Comparison of ENCODE assay signal across 9 cellular contexts in the genomic region with DNA sequence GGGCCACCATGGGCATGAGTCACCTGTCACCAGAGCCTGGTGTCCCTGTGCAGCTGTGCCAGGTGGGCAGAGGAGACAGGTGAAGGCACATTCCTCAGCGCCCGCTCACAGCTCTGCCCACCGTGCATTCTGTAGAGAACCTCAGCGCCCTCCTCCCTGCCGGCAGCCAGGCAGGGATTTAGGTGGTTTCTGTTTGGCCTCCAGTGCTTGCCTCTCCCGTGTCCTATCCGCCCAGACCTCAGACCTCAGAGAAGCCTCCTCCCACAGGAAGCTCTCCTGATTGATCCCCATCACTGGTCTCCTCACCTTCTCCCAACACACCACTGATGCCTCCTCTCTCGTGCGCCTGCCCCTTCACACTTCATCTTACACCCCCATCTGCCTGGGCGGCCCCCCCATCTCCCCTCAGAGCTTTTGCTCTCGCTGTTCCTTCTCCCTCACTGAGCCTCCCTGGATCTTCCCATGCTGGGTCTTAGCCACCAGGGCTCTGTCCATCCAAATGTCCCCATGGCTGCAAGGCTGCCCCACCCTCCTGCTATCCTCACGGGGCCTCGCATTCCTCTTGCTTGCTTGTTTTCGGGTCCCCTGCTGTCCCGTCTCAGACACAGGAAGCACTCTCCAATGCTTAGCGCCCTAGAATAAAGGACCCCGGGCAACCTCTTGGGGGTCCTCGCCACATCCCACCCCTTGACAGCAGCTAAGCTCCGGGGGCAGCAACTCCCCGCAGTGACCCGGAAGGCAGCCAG. TPM values are rescaled to one million over a fixed set of nuclear protein-coding genes. Genes with fewer than 3 reads are reported as not detected.
DNase-seq lines count a peak whose midpoint lies in the region; ATAC-seq, FAIRE-seq and TF ChIP-seq lines count a peak whose summit lies in the region.
"Had no signal": no experiment of that assay in that cellular context is flagged by ENCODE, and none has a peak within 500 bp of the region (broad histone marks: within the 10 kb centered on the region; RNA-seq: fewer than 3 reads in every experiment).

No MANE protein-coding gene starts in this region.

- H3K36me3 Mint-ChIP-seq in GM23338 (ENCODE audit: low read depth): no peaks in the 10 kb centered on the region

- TF ChIP-seq EP300 in esophagus muscularis mucosa (IDR thresholded peaks at IDR 0.05): no peak

- peaks cover 81% of the 10 kb centered on the region for H3K79me2 ChIP-seq in GM23338 (replicated peaks; ENCODE audit: insufficient read depth)

- ATAC-seq in GM23338 (peak; percentile 4), GM21367 (IDR thresholded peaks at IDR 0.05; ENCODE audit: unreplicated experiment) (no peak)

- no peaks in the 10 kb centered on the region for H3K9me2 ChIP-seq in GM23338 (ENCODE audit: insufficient read depth)

- peaks cover 29% of the 10 kb centered on the region for H3K4me1 ChIP-seq in GM23338 (ENCODE audit: insufficient read depth)
- H3K4me1 ChIP-seq in Peyer's patch: peaks cover 12 to 80% (median 51%) of the 10 kb centered on the region in 4 donors
- H3K4me1 ChIP-seq in esophagus muscularis mucosa: peaks cover 86 to 99% (median 93%) of the 10 kb centered on the region in 4 donors
- H3K4me1 ChIP-seq in small intestine (ENCODE audit: control insufficient read depth in 2 of 2, insufficient read depth in 1 of 2, low read depth in 1 of 2, low read length in 1 of 2): peaks cover 5 to 20% of the 10 kb centered on the region in 2 donors

- DNase-seq in GM23338 (ENCODE audit: low spot score) (peak; percentile 57), Peyer's patch (no peak), esophagus muscularis mucosa (ENCODE audit: extremely low spot score) (no peak), small intestine (no peak), SKM-1 treated with dmso at 0.1 percent for 144 hours (lab: John Stamatoyannopoulos, UW; ENCODE audit: unreplicated experiment) (no peak), T-helper 9 cell (no peak)
- DNase-seq: activated CD8-positive, alpha-beta memory T cell treated with anti-CD3 and anti-CD28 coated beads, Interleukin-2, amount 50 U/mL, for 48 hours; foreskin melanocyte had no signal

- no peak for TF ChIP-seq POLR2A in Peyer's patch (IDR thresholded peaks at IDR 0.05)
- TF ChIP-seq POLR2A in esophagus muscularis mucosa (IDR thresholded peaks at IDR 0.05; ENCODE audit: low read depth): no peak

- peak overlapping the region; percentile 85 for H3K27ac ChIP-seq in GM23338 (ENCODE audit: low read depth)
- H3K27ac ChIP-seq in Peyer's patch: peak overlapping the region; percentile 68 to 95 (median 81)
- peak overlapping the region; percentile 78 to 91 (median 86) for H3K27ac ChIP-seq in esophagus muscularis mucosa (replicated peaks in 1 of 4)
- H3K27ac ChIP-seq in small intestine (ENCODE audit: low read depth in 1 of 2, low read length in 1 of 2): peak overlapping the region; percentile 77 to 87

- H3F3A ChIP-seq in GM23338 (replicated peaks; ENCODE audit: low read depth): 0 out of 2 replicates have a peak, but pooled peaks cover 13% of the 10 kb centered on the region

- H4K20me1 ChIP-seq in GM23338 (replicated peaks; ENCODE audit: insufficient read depth): peaks cover 27% of the 10 kb centered on the region; the same call in 1 of the 2 replicates

- TF ChIP-seq CTCF in GM23338 (conservative IDR thresholded peaks at IDR 0.05; ENCODE audit: low read depth in 2 of 2) (no peak), Peyer's patch (IDR thresholded peaks at IDR 0.05) (no peak), esophagus muscularis mucosa (IDR thresholded peaks at IDR 0.05) (no peak)

- no peaks in the 10 kb centered on the region for H3K36me3 ChIP-seq in GM23338 (ENCODE audit: insufficient read depth)
- peaks cover 0 to under 1% (median 0%) of the 10 kb centered on the region in 3 donors for H3K36me3 ChIP-seq in Peyer's patch
- H3K36me3 ChIP-seq in esophagus muscularis mucosa: peaks cover 0 to 3% (median 0%) of the 10 kb centered on the region in 4 donors
- H3K36me3 ChIP-seq in small intestine (ENCODE audit: control insufficient read depth in 2 of 2, insufficient read depth in 2 of 2, low read length in 2 of 2): no peaks in the 10 kb centered on the region

- FAIRE-seq in small intestine (lab: Jason Lieb, UNC): no peak

- no peak overlapping the region for H2AFZ ChIP-seq in GM23338

- H3K9me3 Mint-ChIP-seq in GM23338: no peaks in the 10 kb centered on the region

- H3K4me2 ChIP-seq in GM23338: peak overlapping the region; percentile 54

- peak overlapping the region; percentile 92 for H3K27ac Mint-ChIP-seq in GM23338

- intact Hi-C loops in esophagus muscularis mucosa (cut with DNase I): no loop called here

- H3K27me3 Mint-ChIP-seq in GM23338 (ENCODE audit: insufficient read depth, low read depth, poor library complexity): peaks cover 26% of the 10 kb centered on the region

- no peak overlapping the region for H3K4me3 ChIP-seq in GM23338
- H3K4me3 ChIP-seq in Peyer's patch: peak overlapping the region in 1 of 4 donors; percentile 16
- H3K4me3 ChIP-seq in esophagus muscularis mucosa: no peak overlapping the region
- no peak overlapping the region for H3K4me3 ChIP-seq in small intestine (ENCODE audit: low read depth in 1 of 2, low read length in 2 of 2)

- H3K4me1 Mint-ChIP-seq in GM23338: peaks cover 48% of the 10 kb centered on the region

- 74% methylated on average over 21 of the region's 21 CpGs for WGBS in esophagus muscularis mucosa
- WGBS in small intestine, 3 donors: 74 to 88% (median 81%) methylated on average over 21 of the region's 21 CpGs

- H3K9me3 ChIP-seq in Peyer's patch (no peaks in the 10 kb centered on the region), esophagus muscularis mucosa (no peaks in the 10 kb centered on the region), small intestine (ENCODE audit: control insufficient read depth, low read depth) (no peaks in the 10 kb centered on the region)

- H3K27me3 ChIP-seq in GM23338 (ENCODE audit: insufficient read depth) (no peaks in the 10 kb centered on the region), Peyer's patch (no peaks in the 10 kb centered on the region), esophagus muscularis mucosa (no peaks in the 10 kb centered on the region), small intestine (ENCODE audit: control insufficient read depth in 2 of 2, insufficient read depth in 2 of 2, low read length in 2 of 2) (no peaks in the 10 kb centered on the region)

- peak overlapping the region; percentile 17; the same call in 1 of the 3 replicates for H3K4me3 Mint-ChIP-seq in GM23338

TF ChIP-seq in GM23338, 12 proteins besides CTCF, POLR2A, EP300 and RAD21 (continues in another document):
- no peak for TF ChIP-seq POLR2AphosphoS5 (IDR thresholded peaks at IDR 0.05; ENCODE audit: low read depth)
- TF ChIP-seq ZNF114 (CRISPR knock-in tag; IDR thresholded peaks at IDR 0.05): no peak
- TF ChIP-seq ETS1 (IDR thresholded peaks at IDR 0.05): no peak
- no peak for TF ChIP-seq EZH2phosphoT487 (IDR thresholded peaks at IDR 0.05; ENCODE audit: unreplicated experiment)
- no peak for TF ChIP-seq STAT1 (IDR thresholded peaks at IDR 0.05; ENCODE audit: unreplicated experiment)
- TF ChIP-seq JUNB (IDR thresholded peaks at IDR 0.05; ENCODE audit: unreplicated experiment): no peak

RNA-seq across cellular contexts. Expression of gene SH3GL1, which starts 23.9 kb away (rescaled TPM):
- 85.8 and 89.5 TPM in 2 replicates for total RNA-seq in GM23338 (2014; rRNA removed; shearing (Covaris generic))
- polyA plus RNA-seq in GM23338 (2016; fragmentation: Nextera tagmentation; extraction: Ambion mirVana) (73.1 and 75.6 TPM in 2 replicates), small intestine (100 to 1,000 TPM in 2 of 3 donors, 10 to 100 TPM in 1; 64.9 to 108 (median 101) TPM)
- total RNA-seq in Peyer's patch (100 to 1,000 TPM in 1 of 4 donors, 10 to 100 TPM in 3; 69.3 to 102 (median 73.9) TPM), esophagus muscularis mucosa (10 to 100 TPM; 49.4 to 77.2 (median 59.5) TPM)

RNA-seq across cellular contexts. Expression of gene CHAF1A, which starts 26.0 kb away (rescaled TPM):
- 84.1 and 113 TPM in 2 replicates for total RNA-seq in GM23338 (2014; rRNA removed; shearing (Covaris generic))
- polyA plus RNA-seq in GM23338 (2016; fragmentation: Nextera tagmentation; extraction: Ambion mirVana) (109 and 125 TPM in 2 replicates), small intestine (10 to 100 TPM in 1 of 3 donors, 1 to 10 TPM in 2; 4.0 to 13.5 (median 5.9) TPM)
- total RNA-seq in Peyer's patch (10 to 100 TPM in 3 of 4 donors, 1 to 10 TPM in 1; 7.5 to 66.8 (median 14.4) TPM), esophagus muscularis mucosa (10 to 100 TPM in 1 of 4 donors, 1 to 10 TPM in 3; 4.6 to 14.6 (median 7.6) TPM)

RNA-seq across cellular contexts. Expression of gene MPND, which starts 33.1 kb away (rescaled TPM):
- total RNA-seq in GM23338 (2014; rRNA removed; shearing (Covaris generic)): 9.1 and 15.6 TPM in 2 replicates
- polyA plus RNA-seq in GM23338 (2016; fragmentation: Nextera tagmentation; extraction: Ambion mirVana) (11.8 and 22.5 TPM in 2 replicates), small intestine (10 to 100 TPM; 27.0 to 45.1 (median 43.8) TPM)
- total RNA-seq in Peyer's patch (10 to 100 TPM in 3 of 4 donors, 1 to 10 TPM in 1; 8.3 to 26.1 (median 20.8) TPM), esophagus muscularis mucosa (1 to 10 TPM; 5.3 to 9.2 (median 7.6) TPM)

RNA-seq across cellular contexts. Expression of gene STAP2, which starts 37.8 kb away (rescaled TPM):
- total RNA-seq in GM23338 (2014; rRNA removed; shearing (Covaris generic)): 9.2 and 15.1 TPM in 2 replicates
- 20.7 and 21.7 TPM in 2 replicates for polyA plus RNA-seq in GM23338 (2016; fragmentation: Nextera tagmentation; extraction: Ambion mirVana)
- 100 to 1,000 TPM in 3 of 4 donors, 10 to 100 TPM in 1; 90.8 to 227 (median 134) TPM for total RNA-seq in Peyer's patch
- 1 to 10 TPM in 2 of 4 donors, under 1 TPM in 1, not detected in 1; 0.52 to 3.3 (median 1.7) TPM for total RNA-seq in esophagus muscularis mucosa
- 100 to 1,000 TPM in 2 of 3 donors, 10 to 100 TPM in 1; 85.8 to 261 (median 194) TPM for polyA plus RNA-seq in small intestine
